8 cellular contexts compared by ENCODE assay signal in genomic region chr14:105398726-105399440, GRCh38. TPM values are rescaled to one million over a fixed set of nuclear protein-coding genes. Genes with fewer than 3 reads are reported as not detected.
DNase-seq lines count a peak whose midpoint lies in the region; ATAC-seq, FAIRE-seq and TF ChIP-seq lines count a peak whose summit lies in the region.

No MANE protein-coding gene starts in this region.

- peaks cover 14% of the 10 kb centered on the region for H3K4me1 Mint-ChIP-seq in activated CD4-positive, alpha-beta memory T cell treated with anti-CD3 and anti-CD28 coated beads for 36 hours (ENCODE audit: low read depth)

- no peaks in the 10 kb centered on the region for H3K27me3 ChIP-seq in pancreas

- ATAC-seq in GM21619 (IDR thresholded peaks at IDR 0.05; ENCODE audit: unreplicated experiment) (peak; percentile 39), pancreas (peak; percentile 33 to 58 (median 46))

- peak overlapping the region; percentile 89 for H3K4me3 Mint-ChIP-seq in activated CD4-positive, alpha-beta memory T cell treated with anti-CD3 and anti-CD28 coated beads for 36 hours

- CTCF ChIA-PET in activated CD4-positive, alpha-beta memory T cell treated with anti-CD3 and anti-CD28 coated beads for 36 hours (lab: Charles Lee), result interaction anchor here (2.1 to 2.5 kb wide), 2 partner anchors 28 to 82 kb away, joined by 5 to 9 read pairs; no protein-coding TSS in a partner anchor

- H3K36me3 ChIP-seq in KOPT-K1 (ENCODE audit: insufficient read depth, low read length) (peaks cover 28% of the 10 kb centered on the region), pancreas (no peaks in the 10 kb centered on the region)

- no peak for FAIRE-seq in pancreas (lab: Jason Lieb, UNC)

- no peaks in the 10 kb centered on the region for H3K27me3 Mint-ChIP-seq in activated CD4-positive, alpha-beta memory T cell treated with anti-CD3 and anti-CD28 coated beads for 36 hours

- DNase-seq in DMS79 (lab: John Stamatoyannopoulos, UW) (peak; percentile 57), DMS79 treated with DMSO at 0.1 percent for 48 hours (lab: John Stamatoyannopoulos, UW) (no peak), fibroblast of villous mesenchyme (ENCODE audit: low read depth) (no peak), pancreas (peak in 2 of 6 donors; percentile 26 to 36)
- no peak for DNase-seq in activated CD4-positive, alpha-beta memory T cell treated with anti-CD3 and anti-CD28 coated beads for 36 hours
- no peak for DNase-seq in effector CD8-positive, alpha-beta T cell (lab: John Stamatoyannopoulos, UW)

- peak overlapping the region; percentile 93 for H3K27ac ChIP-seq in KOPT-K1 (ENCODE audit: low read depth, low read length, poor library complexity, severe bottlenecking)
- peak overlapping the region; percentile 42 to 82 (median 76) for H3K27ac ChIP-seq in pancreas

- H3K4me3 ChIP-seq in fibroblast of villous mesenchyme (ENCODE audit: low read depth, low read length) (peak overlapping the region; percentile 77), pancreas (peak overlapping the region; percentile 76 to 91 (median 82))

- H3K36me3 Mint-ChIP-seq in activated CD4-positive, alpha-beta memory T cell treated with anti-CD3 and anti-CD28 coated beads for 36 hours, result peaks cover 29% of the 10 kb centered on the region

- H3K9me3 Mint-ChIP-seq in activated CD4-positive, alpha-beta memory T cell treated with anti-CD3 and anti-CD28 coated beads for 36 hours, result peaks cover 14% of the 10 kb centered on the region

- no peaks in the 10 kb centered on the region for H3K9me3 ChIP-seq in KOPT-K1 (ENCODE audit: insufficient read depth, low read length, poor library complexity, severe bottlenecking)
- no peaks in the 10 kb centered on the region for H3K9me3 ChIP-seq in pancreas

- intact Hi-C loops in activated CD4-positive, alpha-beta memory T cell treated with anti-CD3 and anti-CD28 coated beads for 36 hours (cut with micrococcal nuclease), result loop anchor here (1.0 to 2.0 kb wide), 2 partner anchors 16 to 92 kb away; partner anchors contain the start of gene TEDC1
- intact Hi-C loops in pancreas (cut with DNase I), result no loop called here

- H3K4me1 ChIP-seq in pancreas, result peaks cover 0 to 6% (median 3%) of the 10 kb centered on the region in 3 donors

- no peak for TF ChIP-seq CTCF in fibroblast of villous mesenchyme (IDR thresholded peaks at IDR 0.05; ENCODE audit: insufficient read depth, low read depth, low read length)
- no peak for TF ChIP-seq CTCF in pancreas (IDR thresholded peaks at IDR 0.05)

- POLR2A ChIA-PET in activated CD4-positive, alpha-beta memory T cell treated with anti-CD3 and anti-CD28 coated beads for 36 hours (lab: Charles Lee), result interaction anchor here (1.0 kb wide), 1 partner anchor 82 kb away, joined by 4 read pairs; no protein-coding TSS in a partner anchor

- H3K27ac Mint-ChIP-seq in activated CD4-positive, alpha-beta memory T cell treated with anti-CD3 and anti-CD28 coated beads for 36 hours, result peak overlapping the region; percentile 81

- 30 to 31% methylated on average over 38 to 40 of the region's 40 CpGs for WGBS in pancreas, 2 donors

RNA-seq across cellular contexts. Expression of gene TEX22, which starts 0.5 kb away (rescaled TPM):
- total RNA-seq in activated CD4-positive, alpha-beta memory T cell treated with anti-CD3 and anti-CD28 coated beads for 36 hours, result under 1 TPM; 0.83 to 0.90 TPM
- total RNA-seq in fibroblast of villous mesenchyme (under 0.01 and 0.32 TPM in 2 replicates), pancreas (1 to 10 TPM in 4 of 6 donors, under 1 TPM in 2; 0.14 to 2.4 (median 1.5) TPM)
- polyA plus RNA-seq in pancreas, result under 1 TPM; 0.40 to 0.57 TPM

RNA-seq across cellular contexts. Expression of gene MTA1, which starts 20.7 kb away (rescaled TPM):
- total RNA-seq in activated CD4-positive, alpha-beta memory T cell treated with anti-CD3 and anti-CD28 coated beads for 36 hours, result 100 to 1,000 TPM; 107 to 109 TPM
- 38.0 and 52.7 TPM in 2 replicates for total RNA-seq in fibroblast of villous mesenchyme
- 10 to 100 TPM; 34.8 to 68.6 (median 51.6) TPM for total RNA-seq in pancreas
- polyA plus RNA-seq in pancreas, result 100 to 1,000 TPM; 115 to 138 TPM
